ENCODE assay signal across 13 cellular contexts in the genomic region with DNA sequence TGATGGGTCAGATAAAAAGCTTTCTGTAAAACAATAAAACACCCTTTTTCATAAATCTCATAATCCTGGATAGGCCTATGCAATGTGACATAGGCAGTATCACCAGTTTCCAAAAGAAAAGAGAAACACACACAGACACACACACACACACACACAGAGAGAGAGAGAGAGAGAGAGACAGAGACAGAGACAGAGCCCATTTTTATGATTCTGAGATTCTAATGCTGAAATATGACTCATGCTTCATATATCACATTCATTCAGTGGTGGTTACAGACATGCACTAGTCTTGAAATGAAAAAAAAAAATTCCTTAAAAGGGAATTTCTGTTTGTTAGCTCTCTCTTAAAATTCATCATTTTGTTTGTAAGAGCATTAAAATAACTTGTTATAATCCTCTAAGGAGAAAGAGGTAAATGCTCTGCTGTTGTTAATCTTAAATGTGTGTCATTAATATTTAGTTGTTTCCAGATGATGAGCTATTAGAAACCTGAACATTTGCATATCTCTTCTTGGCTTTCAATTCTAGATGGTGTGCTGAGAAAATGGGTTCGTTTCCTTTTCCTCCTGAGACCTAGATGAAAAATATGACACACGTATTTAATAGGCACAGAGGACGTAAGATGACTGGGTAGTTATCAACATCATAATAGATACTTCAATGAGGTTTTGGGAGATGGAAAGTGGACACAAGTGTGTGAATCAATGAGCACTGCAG.
DNase-seq lines count a peak whose midpoint lies in the region; ATAC-seq, FAIRE-seq and TF ChIP-seq lines count a peak whose summit lies in the region.
"Had no signal": no experiment of that assay in that cellular context is flagged by ENCODE, and none has a peak within 500 bp of the region (broad histone marks: within the 10 kb centered on the region; RNA-seq: fewer than 3 reads in every experiment).

No MANE protein-coding gene starts in this region.

- no peaks in the 10 kb centered on the region for H3K36me3 ChIP-seq in bronchial epithelial cell (ENCODE audit: control insufficient read depth, insufficient read depth, low read length)
- no peaks in the 10 kb centered on the region for H3K36me3 ChIP-seq in osteoblast (ENCODE audit: insufficient read depth, low read length)
- H3K36me3 ChIP-seq in prostate gland, result no peaks in the 10 kb centered on the region
- H3K36me3 ChIP-seq: right atrium auricular region had no signal

- TF ChIP-seq POLR2A in prostate gland (IDR thresholded peaks at IDR 0.05), result no peak

- peak overlapping the region; percentile 41 for H3K4me2 ChIP-seq in osteoblast (ENCODE audit: insufficient read depth, low read length)

- H3K79me2 ChIP-seq in osteoblast (ENCODE audit: insufficient read depth, low read length), result no peaks in the 10 kb centered on the region

- H3K4me1 ChIP-seq in osteoblast (ENCODE audit: insufficient read depth, low read length), result peaks cover 22% of the 10 kb centered on the region
- no peaks in the 10 kb centered on the region for H3K4me1 ChIP-seq in prostate gland (replicated peaks)
- H3K4me1 ChIP-seq: right atrium auricular region had no signal

- H3K27ac ChIP-seq in osteoblast (ENCODE audit: low read depth, low read length), result peak overlapping the region; percentile 62
- no peak overlapping the region for H3K27ac ChIP-seq in prostate gland
- H3K27ac ChIP-seq: right atrium auricular region had no signal

- 55% methylated on average over 3 of the region's 3 CpGs for WGBS in prostate gland

- intact Hi-C loops in prostate gland (cut with DNase I), result no loop called here

- TF ChIP-seq CTCF in bronchial epithelial cell (IDR thresholded peaks at IDR 0.05; ENCODE audit: insufficient read depth, low read length, severe bottlenecking) (no peak), osteoblast (IDR thresholded peaks at IDR 0.05; ENCODE audit: extremely low read depth, low read depth, low read length) (no peak), prostate gland (IDR thresholded peaks at IDR 0.05) (no peak)

- H4K20me1 ChIP-seq in osteoblast (ENCODE audit: insufficient read depth, low read length), result no peaks in the 10 kb centered on the region

- ATAC-seq in GM18909 (IDR thresholded peaks at IDR 0.05; ENCODE audit: poor library complexity, unreplicated experiment), result peak; percentile 44
- ATAC-seq in HG02973 (IDR thresholded peaks at IDR 0.05; ENCODE audit: unreplicated experiment), result no peak
- no peak for ATAC-seq in GM19397 (IDR thresholded peaks at IDR 0.05; ENCODE audit: unreplicated experiment)
- ATAC-seq: activated CD4-positive, alpha-beta T cell treated with anti-CD3 and anti-CD28 coated beads for 36 hours; activated T-cell treated with anti-CD3 and anti-CD28 coated beads, Interleukin-2, amount 50 U/mL, for 72 hours; CD8-positive, alpha-beta T cell had no signal

- H3K27me3 ChIP-seq in bronchial epithelial cell (ENCODE audit: control insufficient read depth, insufficient read depth, low read length), result no peaks in the 10 kb centered on the region
- no peaks in the 10 kb centered on the region for H3K27me3 ChIP-seq in osteoblast (ENCODE audit: insufficient read depth, low read length)
- H3K27me3 ChIP-seq in prostate gland (replicated peaks; ENCODE audit: insufficient read depth), result no peaks in the 10 kb centered on the region
- H3K27me3 ChIP-seq: right atrium auricular region had no signal

- H3K4me3 ChIP-seq in bronchial epithelial cell (ENCODE audit: low read depth, low read length), result no peak overlapping the region
- H3K4me3 ChIP-seq in osteoblast (ENCODE audit: insufficient read depth, low read length), result peak overlapping the region; percentile 2
- no peak overlapping the region for H3K4me3 ChIP-seq in prostate gland
- H3K4me3 ChIP-seq: right atrium auricular region had no signal

- peak overlapping the region; percentile 75 for H2AFZ ChIP-seq in osteoblast (ENCODE audit: low read length)

- DNase-seq in HS-5 (ENCODE audit: low read depth) (peak; percentile 23), bronchial epithelial cell (ENCODE audit: low read depth) (peak; percentile 30), osteoblast (ENCODE audit: insufficient read length, low spot score, missing footprints) (no peak), prostate gland (ENCODE audit: low spot score) (no peak)
- no peak for DNase-seq in stimulated activated CD4-positive, alpha-beta T cell treated with anti-CD3 and anti-CD28 coated beads, Interleukin-4, amount 100 ng/mL, for 1 hour
- DNase-seq: activated CD4-positive, alpha-beta T cell treated with anti-CD3 and anti-CD28 coated beads for 36 hours; activated T-cell treated with anti-CD3 and anti-CD28 coated beads, Interleukin-2, amount 50 U/mL, for 72 hours; CD8-positive, alpha-beta T cell had no signal

- peak; percentile 13 for FAIRE-seq in bronchial epithelial cell (lab: Jason Lieb, UNC)
- FAIRE-seq: GM19239 had no signal

- H3K9me3 ChIP-seq in osteoblast (ENCODE audit: low read depth, low read length), result no peaks in the 10 kb centered on the region
- no peaks in the 10 kb centered on the region for H3K9me3 ChIP-seq in prostate gland
- H3K9me3 ChIP-seq: right atrium auricular region had no signal

Comparison
In these comparisons a context has a peak if more than half of its experiments do, and no peak if none do; other contexts are left out.
1. DNase-seq: peak in HS-5 (single experiment) and bronchial epithelial cell (single experiment); none in osteoblast (single experiment), prostate gland (single experiment) and stimulated activated CD4-positive, alpha-beta T cell treated with anti-CD3 and anti-CD28 coated beads, Interleukin-4, amount 100 ng/mL, for 1 hour (single experiment).